1 cellular context compared by ENCODE assay signal in the genomic region with DNA sequence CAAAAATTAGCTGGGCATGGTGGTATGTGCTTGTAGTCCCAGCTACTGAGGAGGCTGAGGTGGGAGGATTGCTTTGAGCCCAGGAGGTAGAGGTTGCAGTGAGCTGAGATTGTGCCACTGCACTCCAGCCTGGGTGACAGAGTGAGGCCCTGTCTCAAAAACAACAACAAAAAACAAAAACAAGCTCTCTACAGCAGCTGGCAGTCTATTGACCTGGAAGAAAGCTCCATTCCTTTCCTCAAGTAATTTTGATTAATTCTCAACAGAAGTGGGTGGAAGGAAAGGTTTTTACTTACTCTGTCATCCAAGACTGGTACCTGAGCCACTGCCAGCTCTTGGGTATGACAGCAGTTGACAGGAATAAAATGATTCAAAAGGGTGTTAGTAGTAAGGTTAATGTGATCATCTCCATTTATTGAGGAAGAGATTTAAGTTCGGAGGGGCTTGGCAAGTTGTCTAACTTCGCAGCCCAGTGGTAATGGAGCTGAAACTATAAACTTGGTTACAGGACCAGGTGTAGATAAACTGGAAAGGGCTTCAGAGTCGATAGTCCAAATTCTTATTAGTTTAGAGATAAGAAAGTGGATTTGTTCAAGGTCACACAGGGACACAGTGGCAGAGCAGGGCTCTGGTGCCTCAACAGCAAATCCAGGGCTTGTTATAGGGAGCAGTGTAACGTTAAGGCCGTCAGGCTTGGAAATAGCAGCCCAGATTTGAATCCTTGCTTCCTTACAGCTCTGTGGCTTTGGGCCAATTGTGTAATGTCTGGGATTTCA.
A peak's percentile ranks its signal among the peaks of the same experiment; 100 is the strongest.
TF ChIP-seq lines count a peak whose summit lies in the region.

No MANE protein-coding gene starts in this region.

TF ChIP-seq in HepG2, 621 proteins besides CTCF, POLR2A, EP300 and RAD21 (continued from another document and continues in another):
- TF ChIP-seq, protein P1, sequence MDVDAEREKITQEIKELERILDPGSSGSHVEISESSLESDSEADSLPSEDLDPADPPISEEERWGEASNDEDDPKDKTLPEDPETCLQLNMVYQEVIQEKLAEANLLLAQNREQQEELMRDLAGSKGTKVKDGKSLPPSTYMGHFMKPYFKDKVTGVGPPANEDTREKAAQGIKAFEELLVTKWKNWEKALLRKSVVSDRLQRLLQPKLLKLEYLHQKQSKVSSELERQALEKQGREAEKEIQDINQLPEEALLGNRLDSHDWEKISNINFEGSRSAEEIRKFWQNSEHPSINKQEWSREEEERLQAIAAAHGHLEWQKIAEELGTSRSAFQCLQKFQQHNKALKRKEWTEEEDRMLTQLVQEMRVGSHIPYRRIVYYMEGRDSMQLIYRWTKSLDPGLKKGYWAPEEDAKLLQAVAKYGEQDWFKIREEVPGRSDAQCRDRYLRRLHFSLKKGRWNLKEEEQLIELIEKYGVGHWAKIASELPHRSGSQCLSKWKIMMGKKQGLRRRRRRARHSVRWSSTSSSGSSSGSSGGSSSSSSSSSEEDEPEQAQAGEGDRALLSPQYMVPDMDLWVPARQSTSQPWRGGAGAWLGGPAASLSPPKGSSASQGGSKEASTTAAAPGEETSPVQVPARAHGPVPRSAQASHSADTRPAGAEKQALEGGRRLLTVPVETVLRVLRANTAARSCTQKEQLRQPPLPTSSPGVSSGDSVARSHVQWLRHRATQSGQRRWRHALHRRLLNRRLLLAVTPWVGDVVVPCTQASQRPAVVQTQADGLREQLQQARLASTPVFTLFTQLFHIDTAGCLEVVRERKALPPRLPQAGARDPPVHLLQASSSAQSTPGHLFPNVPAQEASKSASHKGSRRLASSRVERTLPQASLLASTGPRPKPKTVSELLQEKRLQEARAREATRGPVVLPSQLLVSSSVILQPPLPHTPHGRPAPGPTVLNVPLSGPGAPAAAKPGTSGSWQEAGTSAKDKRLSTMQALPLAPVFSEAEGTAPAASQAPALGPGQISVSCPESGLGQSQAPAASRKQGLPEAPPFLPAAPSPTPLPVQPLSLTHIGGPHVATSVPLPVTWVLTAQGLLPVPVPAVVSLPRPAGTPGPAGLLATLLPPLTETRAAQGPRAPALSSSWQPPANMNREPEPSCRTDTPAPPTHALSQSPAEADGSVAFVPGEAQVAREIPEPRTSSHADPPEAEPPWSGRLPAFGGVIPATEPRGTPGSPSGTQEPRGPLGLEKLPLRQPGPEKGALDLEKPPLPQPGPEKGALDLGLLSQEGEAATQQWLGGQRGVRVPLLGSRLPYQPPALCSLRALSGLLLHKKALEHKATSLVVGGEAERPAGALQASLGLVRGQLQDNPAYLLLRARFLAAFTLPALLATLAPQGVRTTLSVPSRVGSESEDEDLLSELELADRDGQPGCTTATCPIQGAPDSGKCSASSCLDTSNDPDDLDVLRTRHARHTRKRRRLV (CRISPR knock-in tag; IDR thresholded peaks at IDR 0.05): no peak
- TF ChIP-seq MXD4 (CRISPR knock-in tag; IDR thresholded peaks at IDR 0.05) (no peak), ZZZ3 (CRISPR knock-in tag; IDR thresholded peaks at IDR 0.05; ENCODE audit: borderline replicate concordance) (no peak), SMYD3 (CRISPR knock-in tag; IDR thresholded peaks at IDR 0.05) (no peak; the same call in 1 of the 2 replicates), ESRRA (CRISPR knock-in tag; IDR thresholded peaks at IDR 0.05; ENCODE audit: low read depth) (peak; percentile 89), HNRNPUL1 (IDR thresholded peaks at IDR 0.05; ENCODE audit: low read depth, low read length) (no peak), ZNF274 (CRISPR knock-in tag; IDR thresholded peaks at IDR 0.05) (no peak), ZNF607 (CRISPR knock-in tag; IDR thresholded peaks at IDR 0.05; ENCODE audit: borderline replicate concordance) (no peak; the same call in 1 of the 2 replicates), CC2D1A (CRISPR knock-in tag; IDR thresholded peaks at IDR 0.05) (no peak), MIXL1 (CRISPR knock-in tag; IDR thresholded peaks at IDR 0.05) (peak; percentile 17; the same call in 1 of the 2 replicates), PAF1 (CRISPR knock-in tag; IDR thresholded peaks at IDR 0.05) (peak; percentile 89), ZNF121 (CRISPR knock-in tag; IDR thresholded peaks at IDR 0.05) (no peak), KDM6A (CRISPR knock-in tag; IDR thresholded peaks at IDR 0.05; ENCODE audit: low read depth) (0 out of 2 replicates have a peak, but pooled peaks have one; percentile 16), MED13 (CRISPR knock-in tag; IDR thresholded peaks at IDR 0.05) (no peak), TBX2 (CRISPR knock-in tag; IDR thresholded peaks at IDR 0.05; ENCODE audit: borderline replicate concordance) (peak; percentile 37; the same call in 1 of the 2 replicates), PAX8 (CRISPR knock-in tag; IDR thresholded peaks at IDR 0.05; ENCODE audit: borderline replicate concordance) (no peak), ZNF549 (CRISPR knock-in tag; IDR thresholded peaks at IDR 0.05) (no peak), KDM4B (CRISPR knock-in tag; IDR thresholded peaks at IDR 0.05) (no peak), CBX5 (CRISPR knock-in tag; IDR thresholded peaks at IDR 0.05; ENCODE audit: borderline replicate concordance) (no peak), ZKSCAN5 (CRISPR knock-in tag; IDR thresholded peaks at IDR 0.05) (no peak), PITX1 (CRISPR knock-in tag; IDR thresholded peaks at IDR 0.05) (peak; percentile 88)
- TF ChIP-seq, protein P2, sequence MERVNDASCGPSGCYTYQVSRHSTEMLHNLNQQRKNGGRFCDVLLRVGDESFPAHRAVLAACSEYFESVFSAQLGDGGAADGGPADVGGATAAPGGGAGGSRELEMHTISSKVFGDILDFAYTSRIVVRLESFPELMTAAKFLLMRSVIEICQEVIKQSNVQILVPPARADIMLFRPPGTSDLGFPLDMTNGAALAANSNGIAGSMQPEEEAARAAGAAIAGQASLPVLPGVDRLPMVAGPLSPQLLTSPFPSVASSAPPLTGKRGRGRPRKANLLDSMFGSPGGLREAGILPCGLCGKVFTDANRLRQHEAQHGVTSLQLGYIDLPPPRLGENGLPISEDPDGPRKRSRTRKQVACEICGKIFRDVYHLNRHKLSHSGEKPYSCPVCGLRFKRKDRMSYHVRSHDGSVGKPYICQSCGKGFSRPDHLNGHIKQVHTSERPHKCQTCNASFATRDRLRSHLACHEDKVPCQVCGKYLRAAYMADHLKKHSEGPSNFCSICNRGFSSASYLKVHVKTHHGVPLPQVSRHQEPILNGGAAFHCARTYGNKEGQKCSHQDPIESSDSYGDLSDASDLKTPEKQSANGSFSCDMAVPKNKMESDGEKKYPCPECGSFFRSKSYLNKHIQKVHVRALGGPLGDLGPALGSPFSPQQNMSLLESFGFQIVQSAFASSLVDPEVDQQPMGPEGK (CRISPR knock-in tag; IDR thresholded peaks at IDR 0.05): no peak
- TF ChIP-seq, protein P3, sequence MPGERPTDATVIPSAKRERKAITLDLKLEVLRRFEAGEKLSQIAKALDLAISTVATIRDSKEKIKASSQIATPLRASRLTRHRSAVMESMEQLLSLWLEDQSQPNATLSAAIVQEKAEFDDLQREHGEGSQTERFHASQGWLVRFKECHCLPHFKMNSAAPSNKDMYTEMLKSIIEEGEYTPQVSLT (CRISPR knock-in tag; IDR thresholded peaks at IDR 0.05; ENCODE audit: borderline replicate concordance, low read depth): no peak
- TF ChIP-seq, protein P4, sequence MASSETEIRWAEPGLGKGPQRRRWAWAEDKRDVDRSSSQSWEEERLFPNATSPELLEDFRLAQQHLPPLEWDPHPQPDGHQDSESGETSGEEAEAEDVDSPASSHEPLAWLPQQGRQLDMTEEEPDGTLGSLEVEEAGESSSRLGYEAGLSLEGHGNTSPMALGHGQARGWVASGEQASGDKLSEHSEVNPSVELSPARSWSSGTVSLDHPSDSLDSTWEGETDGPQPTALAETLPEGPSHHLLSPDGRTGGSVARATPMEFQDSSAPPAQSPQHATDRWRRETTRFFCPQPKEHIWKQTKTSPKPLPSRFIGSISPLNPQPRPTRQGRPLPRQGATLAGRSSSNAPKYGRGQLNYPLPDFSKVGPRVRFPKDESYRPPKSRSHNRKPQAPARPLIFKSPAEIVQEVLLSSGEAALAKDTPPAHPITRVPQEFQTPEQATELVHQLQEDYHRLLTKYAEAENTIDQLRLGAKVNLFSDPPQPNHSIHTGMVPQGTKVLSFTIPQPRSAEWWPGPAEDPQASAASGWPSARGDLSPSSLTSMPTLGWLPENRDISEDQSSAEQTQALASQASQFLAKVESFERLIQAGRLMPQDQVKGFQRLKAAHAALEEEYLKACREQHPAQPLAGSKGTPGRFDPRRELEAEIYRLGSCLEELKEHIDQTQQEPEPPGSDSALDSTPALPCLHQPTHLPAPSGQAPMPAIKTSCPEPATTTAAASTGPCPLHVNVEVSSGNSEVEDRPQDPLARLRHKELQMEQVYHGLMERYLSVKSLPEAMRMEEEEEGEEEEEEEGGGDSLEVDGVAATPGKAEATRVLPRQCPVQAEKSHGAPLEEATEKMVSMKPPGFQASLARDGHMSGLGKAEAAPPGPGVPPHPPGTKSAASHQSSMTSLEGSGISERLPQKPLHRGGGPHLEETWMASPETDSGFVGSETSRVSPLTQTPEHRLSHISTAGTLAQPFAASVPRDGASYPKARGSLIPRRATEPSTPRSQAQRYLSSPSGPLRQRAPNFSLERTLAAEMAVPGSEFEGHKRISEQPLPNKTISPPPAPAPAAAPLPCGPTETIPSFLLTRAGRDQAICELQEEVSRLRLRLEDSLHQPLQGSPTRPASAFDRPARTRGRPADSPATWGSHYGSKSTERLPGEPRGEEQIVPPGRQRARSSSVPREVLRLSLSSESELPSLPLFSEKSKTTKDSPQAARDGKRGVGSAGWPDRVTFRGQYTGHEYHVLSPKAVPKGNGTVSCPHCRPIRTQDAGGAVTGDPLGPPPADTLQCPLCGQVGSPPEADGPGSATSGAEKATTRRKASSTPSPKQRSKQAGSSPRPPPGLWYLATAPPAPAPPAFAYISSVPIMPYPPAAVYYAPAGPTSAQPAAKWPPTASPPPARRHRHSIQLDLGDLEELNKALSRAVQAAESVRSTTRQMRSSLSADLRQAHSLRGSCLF (CRISPR knock-in tag; IDR thresholded peaks at IDR 0.05; ENCODE audit: borderline replicate concordance): 0 out of 2 replicates have a peak, but pooled peaks have one; percentile 76
- TF ChIP-seq, protein P5, sequence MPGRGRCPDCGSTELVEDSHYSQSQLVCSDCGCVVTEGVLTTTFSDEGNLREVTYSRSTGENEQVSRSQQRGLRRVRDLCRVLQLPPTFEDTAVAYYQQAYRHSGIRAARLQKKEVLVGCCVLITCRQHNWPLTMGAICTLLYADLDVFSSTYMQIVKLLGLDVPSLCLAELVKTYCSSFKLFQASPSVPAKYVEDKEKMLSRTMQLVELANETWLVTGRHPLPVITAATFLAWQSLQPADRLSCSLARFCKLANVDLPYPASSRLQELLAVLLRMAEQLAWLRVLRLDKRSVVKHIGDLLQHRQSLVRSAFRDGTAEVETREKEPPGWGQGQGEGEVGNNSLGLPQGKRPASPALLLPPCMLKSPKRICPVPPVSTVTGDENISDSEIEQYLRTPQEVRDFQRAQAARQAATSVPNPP (CRISPR knock-in tag; IDR thresholded peaks at IDR 0.05): peak; percentile 65; the same call in 1 of the 2 replicates
- TF ChIP-seq, protein P6, sequence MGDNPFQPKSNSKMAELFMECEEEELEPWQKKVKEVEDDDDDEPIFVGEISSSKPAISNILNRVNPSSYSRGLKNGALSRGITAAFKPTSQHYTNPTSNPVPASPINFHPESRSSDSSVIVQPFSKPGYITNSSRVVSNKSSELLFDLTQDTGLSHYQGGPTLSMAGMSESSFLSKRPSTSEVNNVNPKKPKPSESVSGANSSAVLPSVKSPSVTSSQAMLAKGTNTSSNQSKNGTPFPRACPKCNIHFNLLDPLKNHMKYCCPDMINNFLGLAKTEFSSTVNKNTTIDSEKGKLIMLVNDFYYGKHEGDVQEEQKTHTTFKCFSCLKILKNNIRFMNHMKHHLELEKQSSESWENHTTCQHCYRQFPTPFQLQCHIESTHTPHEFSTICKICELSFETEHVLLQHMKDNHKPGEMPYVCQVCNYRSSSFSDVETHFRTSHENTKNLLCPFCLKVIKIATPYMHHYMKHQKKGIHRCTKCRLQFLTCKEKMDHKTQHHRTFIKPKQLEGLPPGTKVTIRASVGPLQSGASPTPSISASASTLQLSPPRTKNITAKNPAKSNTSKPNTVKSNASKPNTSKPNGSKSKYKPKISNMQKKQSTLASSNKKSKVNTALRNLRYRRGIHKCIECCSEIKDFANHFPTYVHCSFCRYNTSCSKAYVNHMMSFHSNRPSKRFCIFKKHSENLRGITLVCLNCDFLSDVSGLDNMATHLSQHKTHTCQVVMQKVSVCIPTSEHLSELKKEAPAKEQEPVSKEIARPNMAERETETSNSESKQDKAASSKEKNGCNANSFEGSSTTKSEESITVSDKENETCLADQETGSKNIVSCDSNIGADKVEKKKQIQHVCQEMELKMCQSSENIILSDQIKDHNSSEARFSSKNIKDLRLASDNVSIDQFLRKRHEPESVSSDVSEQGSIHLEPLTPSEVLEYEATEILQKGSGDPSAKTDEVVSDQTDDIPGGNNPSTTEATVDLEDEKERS (CRISPR knock-in tag; IDR thresholded peaks at IDR 0.05): peak; percentile 72; the same call in 1 of the 2 replicates
- TF ChIP-seq, protein P7, sequence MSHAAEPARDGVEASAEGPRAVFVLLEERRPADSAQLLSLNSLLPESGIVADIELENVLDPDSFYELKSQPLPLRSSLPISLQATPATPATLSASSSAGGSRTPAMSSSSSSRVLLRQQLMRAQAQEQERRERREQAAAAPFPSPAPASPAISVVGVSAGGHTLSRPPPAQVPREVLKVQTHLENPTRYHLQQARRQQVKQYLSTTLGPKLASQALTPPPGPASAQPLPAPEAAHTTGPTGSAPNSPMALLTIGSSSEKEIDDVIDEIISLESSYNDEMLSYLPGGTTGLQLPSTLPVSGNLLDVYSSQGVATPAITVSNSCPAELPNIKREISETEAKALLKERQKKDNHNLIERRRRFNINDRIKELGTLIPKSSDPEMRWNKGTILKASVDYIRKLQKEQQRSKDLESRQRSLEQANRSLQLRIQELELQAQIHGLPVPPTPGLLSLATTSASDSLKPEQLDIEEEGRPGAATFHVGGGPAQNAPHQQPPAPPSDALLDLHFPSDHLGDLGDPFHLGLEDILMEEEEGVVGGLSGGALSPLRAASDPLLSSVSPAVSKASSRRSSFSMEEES (CRISPR knock-in tag; IDR thresholded peaks at IDR 0.05): no peak
- TF ChIP-seq, protein P8, sequence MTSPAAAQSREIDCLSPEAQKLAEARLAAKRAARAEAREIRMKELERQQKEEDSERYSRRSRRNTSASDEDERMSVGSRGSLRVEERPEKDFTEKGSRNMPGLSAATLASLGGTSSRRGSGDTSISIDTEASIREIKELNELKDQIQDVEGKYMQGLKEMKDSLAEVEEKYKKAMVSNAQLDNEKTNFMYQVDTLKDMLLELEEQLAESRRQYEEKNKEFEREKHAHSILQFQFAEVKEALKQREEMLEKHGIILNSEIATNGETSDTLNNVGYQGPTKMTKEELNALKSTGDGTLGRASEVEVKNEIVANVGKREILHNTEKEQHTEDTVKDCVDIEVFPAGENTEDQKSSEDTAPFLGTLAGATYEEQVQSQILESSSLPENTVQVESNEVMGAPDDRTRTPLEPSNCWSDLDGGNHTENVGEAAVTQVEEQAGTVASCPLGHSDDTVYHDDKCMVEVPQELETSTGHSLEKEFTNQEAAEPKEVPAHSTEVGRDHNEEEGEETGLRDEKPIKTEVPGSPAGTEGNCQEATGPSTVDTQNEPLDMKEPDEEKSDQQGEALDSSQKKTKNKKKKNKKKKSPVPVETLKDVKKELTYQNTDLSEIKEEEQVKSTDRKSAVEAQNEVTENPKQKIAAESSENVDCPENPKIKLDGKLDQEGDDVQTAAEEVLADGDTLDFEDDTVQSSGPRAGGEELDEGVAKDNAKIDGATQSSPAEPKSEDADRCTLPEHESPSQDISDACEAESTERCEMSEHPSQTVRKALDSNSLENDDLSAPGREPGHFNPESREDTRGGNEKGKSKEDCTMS (CRISPR knock-in tag; conservative IDR thresholded peaks at IDR 0.05): no peak
